Comparison of ENCODE assay signal across 8 cellular contexts in genomic region chr21:41121785-41122415, GRCh38. TPM values are rescaled to one million over a fixed set of nuclear protein-coding genes. Genes with fewer than 3 reads are reported as not detected.
DNase-seq lines count a peak whose midpoint lies in the region; ATAC-seq and TF ChIP-seq lines count a peak whose summit lies in the region.

No MANE protein-coding gene starts in this region.

- H3K9ac ChIP-seq in Loucy (ENCODE audit: low read depth, low read length, poor library complexity, severe bottlenecking) = no peak overlapping the region

- intact Hi-C loops in ascending aorta (cut with DNase I) = loop anchor here (1.0 to 5.0 kb wide), 6 partner anchors 12 to 655 kb away; no protein-coding TSS in a partner anchor

- H3K36me3 ChIP-seq in Loucy (ENCODE audit: insufficient read depth, low read length) (no peaks in the 10 kb centered on the region), ascending aorta (no peaks in the 10 kb centered on the region)

- no peak overlapping the region for H3K4me2 ChIP-seq in Loucy (ENCODE audit: low read depth, low read length, poor library complexity, severe bottlenecking)

- H4K20me1 ChIP-seq in Loucy (ENCODE audit: insufficient read depth, low read length, poor library complexity, severe bottlenecking) = no peaks in the 10 kb centered on the region

- ATAC-seq in GM21381 (IDR thresholded peaks at IDR 0.05; ENCODE audit: unreplicated experiment) (no peak), HG02642 (IDR thresholded peaks at IDR 0.05; ENCODE audit: poor library complexity, unreplicated experiment) (no peak)

- peak; percentile 82 for DNase-seq in GM03348 (ENCODE audit: low spot score)
- DNase-seq in SHP77 (lab: John Stamatoyannopoulos, UW) = peak; percentile 68 to 70
- DNase-seq in ascending aorta (ENCODE audit: low spot score in 2 of 2) = peak; percentile 38 to 94
- peak; percentile 49 for DNase-seq in iPS DF 4.7 (ENCODE audit: extremely low read depth, low spot score)
- DNase-seq in skeletal muscle cell (ENCODE audit: low read depth) = peak; percentile 17

- H3K4me1 ChIP-seq in Loucy (ENCODE audit: insufficient read depth, low read length, poor library complexity, severe bottlenecking) (peaks cover 6% of the 10 kb centered on the region), ascending aorta (peaks cover 0 to 10% of the 10 kb centered on the region in 2 donors)

- TF ChIP-seq CTCF in Loucy (conservative IDR thresholded peaks at IDR 0.05; ENCODE audit: low read length) = peak; percentile 95
- TF ChIP-seq CTCF in ascending aorta (IDR thresholded peaks at IDR 0.05) = peak; percentile 77 to 94 (median 90)

- no peaks in the 10 kb centered on the region for H3K79me2 ChIP-seq in Loucy (ENCODE audit: insufficient read depth, low read length)

- H2AFZ ChIP-seq in Loucy (ENCODE audit: low read length) = peak overlapping the region; percentile 51; the same call in 1 of the 2 replicates

- H3K4me3 ChIP-seq in Loucy (ENCODE audit: low read length, poor library complexity, severe bottlenecking) = no peak overlapping the region
- H3K4me3 ChIP-seq in ascending aorta = no peak overlapping the region
- H3K4me3 ChIP-seq in skeletal muscle cell (ENCODE audit: low read depth, low read length) = no peak overlapping the region

- H3K27me3 ChIP-seq in Loucy (ENCODE audit: insufficient read depth, low read length, poor library complexity, severe bottlenecking) (no peaks in the 10 kb centered on the region), ascending aorta (no peaks in the 10 kb centered on the region)

- no peaks in the 10 kb centered on the region for H3K9me2 ChIP-seq in Loucy (replicated peaks; ENCODE audit: low read depth, low read length)

- H3F3A ChIP-seq in Loucy (ENCODE audit: low read depth) = no peaks in the 10 kb centered on the region

- no peaks in the 10 kb centered on the region for H3K9me3 ChIP-seq in Loucy (ENCODE audit: insufficient read depth, low read depth, low read length)
- no peaks in the 10 kb centered on the region for H3K9me3 ChIP-seq in ascending aorta

- H3K27ac ChIP-seq in ascending aorta = no peak overlapping the region

RNA-seq across cellular contexts. Expression of gene BACE2, which starts 46.1 kb away (rescaled TPM):
- total RNA-seq in ascending aorta = 151 TPM

Comparison
In these comparisons a context has a peak if more than half of its experiments do, and no peak if none do; other contexts are left out.
1. DNase-seq: peak in every context shown above with its lines; median percentile 82 in GM03348; 69 in SHP77; 66 in ascending aorta; 49 in iPS DF 4.7; 17 in skeletal muscle cell.